In the genomic region with DNA sequence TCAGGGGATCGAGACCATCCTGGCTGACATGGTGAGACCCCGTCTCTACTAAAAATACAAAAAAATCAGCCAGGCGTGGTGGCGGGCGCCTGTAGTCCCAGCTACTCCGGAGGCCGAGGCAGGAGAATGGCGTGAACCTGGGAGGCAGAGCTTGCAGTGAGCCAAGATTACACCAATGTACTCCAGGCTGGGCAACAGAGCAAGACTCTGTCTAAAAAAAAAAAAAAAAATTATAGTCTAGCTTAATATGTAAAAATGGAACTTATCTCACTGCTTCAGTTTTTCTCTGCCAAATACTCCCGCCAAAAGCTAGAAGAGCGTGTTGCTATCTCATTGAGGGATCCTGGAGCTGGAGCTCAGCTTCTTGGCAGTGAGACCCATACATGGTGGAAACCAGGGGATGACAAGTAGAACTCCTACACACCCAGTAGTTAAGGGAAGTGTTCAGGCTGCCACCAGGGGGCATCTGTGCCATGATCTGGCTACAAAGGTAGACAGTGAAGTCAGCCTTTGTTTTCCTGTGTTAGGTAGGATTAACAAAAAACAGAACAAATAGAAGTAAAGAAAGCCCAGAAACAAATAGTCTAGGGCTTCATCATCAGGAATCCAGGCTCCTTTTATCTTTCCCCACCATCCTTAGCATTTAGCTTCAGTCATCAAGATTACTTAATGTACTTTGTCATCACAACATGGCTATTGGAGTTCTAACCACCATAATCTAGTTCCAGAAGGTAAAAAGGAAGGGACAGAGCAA, we compare ENCODE assay signal across 8 cellular contexts. TPM values are rescaled to one million over a fixed set of nuclear protein-coding genes. Genes with fewer than 3 reads are reported as not detected.
DNase-seq lines count a peak whose midpoint lies in the region; ATAC-seq, FAIRE-seq and TF ChIP-seq lines count a peak whose summit lies in the region.

No MANE protein-coding gene starts in this region.

- H3K4ac ChIP-seq in neuronal stem cell (ENCODE audit: low read length): no peak overlapping the region

- H3K9ac ChIP-seq in neuronal stem cell (ENCODE audit: low read depth, low read length, poor library complexity): no peak overlapping the region

- no peak overlapping the region for H2BK120ac ChIP-seq in neuronal stem cell (ENCODE audit: low read depth, low read length)

- no peaks in the 10 kb centered on the region for H3K79me1 ChIP-seq in neuronal stem cell (ENCODE audit: low read depth, low read length)

- TF ChIP-seq POLR2A in testis (IDR thresholded peaks at IDR 0.05): no peak

- H3K4me3 ChIP-seq in neuronal stem cell (ENCODE audit: low read length in 2 of 2): no peak overlapping the region
- H3K4me3 ChIP-seq in testis: no peak overlapping the region

- no peak overlapping the region for H2AFZ ChIP-seq in neuronal stem cell (ENCODE audit: low read length)

- ATAC-seq in GM18861 (IDR thresholded peaks at IDR 0.05; ENCODE audit: unreplicated experiment): peak; percentile 51

- H3K27me3 ChIP-seq in neuronal stem cell (ENCODE audit: control insufficient read depth in 3 of 3, insufficient read depth in 3 of 3, low read depth in 1 of 3, low read length in 3 of 3) (no peaks in the 10 kb centered on the region), testis (no peaks in the 10 kb centered on the region)

- H3K4me1 ChIP-seq in neuronal stem cell (ENCODE audit: control insufficient read depth in 2 of 2, insufficient read depth in 1 of 2, low read depth in 1 of 2, low read length in 2 of 2) (peaks cover 0 to 2% of the 10 kb centered on the region in 2 donors), testis (no peaks in the 10 kb centered on the region)

- H2BK5ac ChIP-seq in neuronal stem cell (ENCODE audit: low read length): no peak overlapping the region

- H3K9me3 ChIP-seq in neuronal stem cell (replicated peaks in 1 of 2; ENCODE audit: control insufficient read depth in 2 of 2, insufficient read depth in 1 of 2, low read depth in 1 of 2, low read length in 2 of 2) (no peaks in the 10 kb centered on the region), testis (no peaks in the 10 kb centered on the region)

- in situ Hi-C loops in KBM-7 (cut with MboI; ENCODE audit: low pct_unique_long_range_greater_than_20kb, low sequenced_read_pairs): no loop called here

- WGBS in neuronal stem cell (ENCODE audit: extremely low coverage in 2 of 2, insufficient read length in 2 of 2, insufficient replicate concordance in 1 of 2), 2 donors: no CpG with 5 or more reads among the region's 10 CpGs
- WGBS in testis, 2 donors: 79 to 81% methylated on average over 10 of the region's 10 CpGs

- H3K27ac ChIP-seq in neuronal stem cell (replicated peaks; ENCODE audit: low read length) (no peak overlapping the region), testis (no peak overlapping the region)

- no peak overlapping the region for H4K91ac ChIP-seq in neuronal stem cell (ENCODE audit: low read depth, low read length, poor library complexity)

- DNase-seq in AG08395 (ENCODE audit: low spot score) (peak; percentile 34), KBM-7 (peak; percentile 75), RCC 7860 (ENCODE audit: low spot score) (peak; percentile 83), activated T-helper 1 cell treated with Interleukin-2 at 50 U/mL for 16 hours (ENCODE audit: low read depth) (peak; percentile 72), fibroblast of the conjunctiva (ENCODE audit: low read depth) (peak; percentile 43), neuronal stem cell (ENCODE audit: low spot score) (peak; percentile 56), testis (peak; percentile 90)

- no peak overlapping the region for H3K23ac ChIP-seq in neuronal stem cell (ENCODE audit: low read depth, low read length, poor library complexity)

- H3K36me3 ChIP-seq in neuronal stem cell (replicated peaks in 1 of 2; ENCODE audit: control insufficient read depth in 2 of 2, insufficient read depth in 2 of 2, low read length in 2 of 2) (peaks cover 1 to 23% of the 10 kb centered on the region in 2 donors), testis (ENCODE audit: low read depth, missing control alignments) (no peaks in the 10 kb centered on the region)

- H2BK15ac ChIP-seq in neuronal stem cell (ENCODE audit: low read length): no peak overlapping the region

- no peak overlapping the region for H3K4me2 ChIP-seq in neuronal stem cell (ENCODE audit: insufficient read depth, low read length, poor library complexity, severe bottlenecking)

- H4K8ac ChIP-seq in neuronal stem cell (ENCODE audit: low read depth, low read length): no peak overlapping the region

- intact Hi-C loops in testis (cut with DNase I; ENCODE audit: low total_unique reads): loop anchor here (10.0 kb wide), 1 partner anchor 62 kb away; the partner anchor contains the start of gene CCIN

- H2AK5ac ChIP-seq in neuronal stem cell (ENCODE audit: low read depth, low read length): no peak overlapping the region

- no peak overlapping the region for H3K14ac ChIP-seq in neuronal stem cell (ENCODE audit: low read length)

- peak; percentile 62 to 78 (median 68) for TF ChIP-seq CTCF in testis (IDR thresholded peaks at IDR 0.05)

- no peak overlapping the region for H3K18ac ChIP-seq in neuronal stem cell (ENCODE audit: low read length)

- FAIRE-seq in RCC 7860 (lab: Jason Lieb, UNC): no peak

- no peak overlapping the region for H2BK12ac ChIP-seq in neuronal stem cell (ENCODE audit: low read length)

RNA-seq across cellular contexts. Expression of gene GLIPR2, which starts 33.6 kb away (rescaled TPM):
- 29.4 TPM for polyA plus RNA-seq in neuronal stem cell (2013, experiment 1 of 2)
- 30.0 TPM for polyA plus RNA-seq in neuronal stem cell (2013, experiment 2 of 2)
- total RNA-seq in testis: 1 to 10 TPM; 3.5 to 3.9 TPM
- 19.6 TPM for polyA plus RNA-seq in testis (ENCODE audit: insufficient read depth, low read depth, low replicate concordance)

Comparison
In these comparisons a context has a peak if more than half of its experiments do, and no peak if none do; other contexts are left out.
1. DNase-seq: peak in every context shown above with its lines; median percentile 90 in testis; 83 in RCC 7860; 75 in KBM-7; 72 in activated T-helper 1 cell treated with Interleukin-2 at 50 U/mL for 16 hours; 56 in neuronal stem cell; 43 in fibroblast of the conjunctiva; 34 in AG08395.